ENCODE assay signal across 9 cellular contexts in genomic region chr3:185586644-185586964, GRCh38. TPM values are rescaled to one million over a fixed set of nuclear protein-coding genes. Genes with fewer than 3 reads are reported as not detected.
A peak's percentile ranks its signal among the peaks of the same experiment; 100 is the strongest.
DNase-seq lines count a peak whose midpoint lies in the region; ATAC-seq and TF ChIP-seq lines count a peak whose summit lies in the region.
"Had no signal": no experiment of that assay in that cellular context is flagged by ENCODE, and none has a peak within 500 bp of the region (broad histone marks: within the 10 kb centered on the region; RNA-seq: fewer than 3 reads in every experiment).

No MANE protein-coding gene starts in this region.

- no peaks in the 10 kb centered on the region for H3K27me3 ChIP-seq in DOHH2 (ENCODE audit: control insufficient read depth, low read length)
- no peaks in the 10 kb centered on the region for H3K27me3 ChIP-seq in dorsolateral prefrontal cortex

- peak overlapping the region; percentile 86 to 92 for H3K27ac Mint-ChIP-seq in natural killer cell treated with Interleukin-12 subunit alpha and Interleukin-12 subunit beta and Interleukin-15 and Interleukin-18, amount 100 ng/mL, for 72 hours

- peak overlapping the region; percentile 87 for H3K4me3 Mint-ChIP-seq in natural killer cell treated with Interleukin-12 subunit alpha and Interleukin-12 subunit beta and Interleukin-15 and Interleukin-18, amount 100 ng/mL, for 72 hours

- no peaks in the 10 kb centered on the region for H3K9me3 Mint-ChIP-seq in natural killer cell treated with Interleukin-12 subunit alpha and Interleukin-12 subunit beta and Interleukin-15 and Interleukin-18, amount 100 ng/mL, for 72 hours

- no peaks in the 10 kb centered on the region for H3K36me3 Mint-ChIP-seq in natural killer cell treated with Interleukin-12 subunit alpha and Interleukin-12 subunit beta and Interleukin-15 and Interleukin-18, amount 100 ng/mL, for 72 hours

- peaks cover 40 to 44% of the 10 kb centered on the region in 2 donors for H3K4me1 Mint-ChIP-seq in natural killer cell treated with Interleukin-12 subunit alpha and Interleukin-12 subunit beta and Interleukin-15 and Interleukin-18, amount 100 ng/mL, for 72 hours (ENCODE audit: low read depth in 2 of 2)

- peak overlapping the region; percentile 79 for H3K4me2 ChIP-seq in DOHH2 (ENCODE audit: low read length)

- H3K27ac ChIP-seq in DOHH2 (ENCODE audit: low read depth, low read length) (peak overlapping the region; percentile 55), dorsolateral prefrontal cortex (peak overlapping the region; percentile 18 to 98 (median 92))

- H4K20me1 ChIP-seq in DOHH2 (ENCODE audit: control insufficient read depth, insufficient read depth, low read depth, low read length), result no peaks in the 10 kb centered on the region

- peak overlapping the region; percentile 99 for H3K4me3 ChIP-seq in DOHH2 (ENCODE audit: low read length)
- H3K4me3 ChIP-seq in dorsolateral prefrontal cortex, result peak overlapping the region; percentile 61 to 100 (median 95)

- peaks cover 41% of the 10 kb centered on the region for H3K4me1 ChIP-seq in DOHH2 (ENCODE audit: control insufficient read depth, low read length)

- TF ChIP-seq CTCF in DOHH2 (IDR thresholded peaks at IDR 0.05; ENCODE audit: low read depth, low read length, poor library complexity, severe bottlenecking) (no peak), dorsolateral prefrontal cortex (IDR thresholded peaks at IDR 0.05 in 54 of 56, conservative IDR thresholded peaks at IDR 0.05 in 2 of 56; ENCODE audit: low read depth in 1 of 56, partially characterized antibody in 56 of 56) (no peak)

- DNase-seq in NCI-H2107 treated with DMSO at 0.1 percent for 48 hours (lab: John Stamatoyannopoulos, UW; ENCODE audit: unreplicated experiment) (peak; percentile 65), dorsolateral prefrontal cortex (no peak), AML-193 (lab: John Stamatoyannopoulos, UW) (no peak), NCI-H1436 treated with DMSO at 0.1 percent for 48 hours (lab: John Stamatoyannopoulos, UW) (no peak)
- DNase-seq in natural killer cell treated with Interleukin-12 subunit alpha and Interleukin-12 subunit beta and Interleukin-15 and Interleukin-18, amount 100 ng/mL, for 72 hours (ENCODE audit: low spot score), result no peak

- H3K9me3 ChIP-seq in DOHH2 (ENCODE audit: control insufficient read depth, insufficient read depth, low read length), result no peaks in the 10 kb centered on the region

- no peaks in the 10 kb centered on the region for H3F3A ChIP-seq in DOHH2 (ENCODE audit: control insufficient read depth, insufficient read depth)

- no peak for ATAC-seq in natural killer cell treated with Interleukin-12 subunit alpha and Interleukin-12 subunit beta and Interleukin-15 and Interleukin-18, amount 100 ng/mL, for 72 hours
- no peak for ATAC-seq in GM19467 (IDR thresholded peaks at IDR 0.05; ENCODE audit: unreplicated experiment)
- no peak for ATAC-seq in GM21528 (IDR thresholded peaks at IDR 0.05; ENCODE audit: low FRiP score, unreplicated experiment)

- H3K36me3 ChIP-seq in DOHH2 (ENCODE audit: control insufficient read depth, low read length), result peaks cover 10% of the 10 kb centered on the region

- H3K79me2 ChIP-seq in DOHH2 (ENCODE audit: control insufficient read depth, low read length), result peaks cover 34% of the 10 kb centered on the region

- no peaks in the 10 kb centered on the region for H3K9me2 ChIP-seq in DOHH2 (replicated peaks; ENCODE audit: control insufficient read depth, low read length)

- intact Hi-C loops in dorsolateral prefrontal cortex (cut with DNase I), result loop anchor here (10.0 kb wide), 3 partner anchors 92 to 978 kb away; partner anchors contain the start of genes MAP3K13 (in 2 of the 2), TBCCD1 (in 1 of the 2) and TMEM41A (in 1 of the 2)

- no peaks in the 10 kb centered on the region for H3K27me3 Mint-ChIP-seq in natural killer cell treated with Interleukin-12 subunit alpha and Interleukin-12 subunit beta and Interleukin-15 and Interleukin-18, amount 100 ng/mL, for 72 hours

RNA-seq across cellular contexts. Expression of gene SENP2, which starts 0.5 kb away (rescaled TPM):
- 100 to 1,000 TPM in 2 of 120 experiments, 10 to 100 TPM in 118; 51.6 to 106 (median 75.9) TPM for total RNA-seq in dorsolateral prefrontal cortex
- 10 to 100 TPM; 41.2 to 47.1 TPM for total RNA-seq in natural killer cell treated with Interleukin-12 subunit alpha and Interleukin-12 subunit beta and Interleukin-15 and Interleukin-18, amount 100 ng/mL, for 72 hours

RNA-seq across cellular contexts. Expression of gene LIPH, which starts 34.2 kb away (rescaled TPM):
- 1 to 10 TPM in 41 of 120 experiments, under 1 TPM in 67, not detected in 12; 0.13 to 6.5 (median 0.80) TPM for total RNA-seq in dorsolateral prefrontal cortex
- not detected for total RNA-seq in natural killer cell treated with Interleukin-12 subunit alpha and Interleukin-12 subunit beta and Interleukin-15 and Interleukin-18, amount 100 ng/mL, for 72 hours
- total RNA-seq: SK-MEL-5 had no signal
